In the genomic region with DNA sequence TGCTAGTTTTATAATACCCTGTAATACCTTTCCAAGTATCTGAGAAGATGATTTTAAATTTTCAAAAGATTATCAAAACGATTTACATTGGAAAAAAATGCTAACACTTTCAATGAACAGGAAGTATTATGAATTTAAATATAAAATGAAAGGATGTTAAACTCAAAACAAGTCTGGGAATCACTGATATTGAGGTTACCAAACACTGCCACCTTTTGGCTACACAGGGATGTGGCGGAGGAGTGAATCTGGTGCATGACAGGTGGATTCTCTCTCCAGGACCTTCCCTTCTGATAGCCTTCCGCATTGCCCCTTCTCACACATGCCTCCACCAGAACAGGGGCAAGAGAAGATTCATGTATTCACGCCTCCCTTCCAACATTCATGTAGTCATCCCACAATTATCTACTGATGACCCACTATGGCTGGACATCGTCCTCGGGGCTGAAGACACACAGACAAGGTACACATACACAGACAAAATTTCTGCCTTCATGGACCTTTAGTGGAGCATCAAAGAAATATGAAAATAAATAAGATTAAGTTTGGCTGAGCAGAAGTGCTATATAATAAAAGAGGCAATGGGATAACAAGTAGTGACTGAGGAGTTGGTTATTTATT, we compare ENCODE assay signal across 1 cellular context.
TF ChIP-seq lines count a peak whose summit lies in the region.

No MANE protein-coding gene starts in this region.

TF ChIP-seq in GM23338, 12 proteins besides CTCF, POLR2A, EP300 and RAD21 (continued from another document):
- no peak for TF ChIP-seq CREB1 (CRISPR knock-in tag; IDR thresholded peaks at IDR 0.05; ENCODE audit: low read depth)
- no peak for TF ChIP-seq STAT1 (IDR thresholded peaks at IDR 0.05; ENCODE audit: unreplicated experiment)
- TF ChIP-seq POLR2AphosphoS5 (IDR thresholded peaks at IDR 0.05; ENCODE audit: low read depth): no peak
- TF ChIP-seq JUNB (IDR thresholded peaks at IDR 0.05; ENCODE audit: unreplicated experiment): no peak
- no peak for TF ChIP-seq EZH2phosphoT487 (IDR thresholded peaks at IDR 0.05; ENCODE audit: unreplicated experiment)
- no peak for TF ChIP-seq ZNF114 (CRISPR knock-in tag; IDR thresholded peaks at IDR 0.05)
- TF ChIP-seq, protein P1, sequence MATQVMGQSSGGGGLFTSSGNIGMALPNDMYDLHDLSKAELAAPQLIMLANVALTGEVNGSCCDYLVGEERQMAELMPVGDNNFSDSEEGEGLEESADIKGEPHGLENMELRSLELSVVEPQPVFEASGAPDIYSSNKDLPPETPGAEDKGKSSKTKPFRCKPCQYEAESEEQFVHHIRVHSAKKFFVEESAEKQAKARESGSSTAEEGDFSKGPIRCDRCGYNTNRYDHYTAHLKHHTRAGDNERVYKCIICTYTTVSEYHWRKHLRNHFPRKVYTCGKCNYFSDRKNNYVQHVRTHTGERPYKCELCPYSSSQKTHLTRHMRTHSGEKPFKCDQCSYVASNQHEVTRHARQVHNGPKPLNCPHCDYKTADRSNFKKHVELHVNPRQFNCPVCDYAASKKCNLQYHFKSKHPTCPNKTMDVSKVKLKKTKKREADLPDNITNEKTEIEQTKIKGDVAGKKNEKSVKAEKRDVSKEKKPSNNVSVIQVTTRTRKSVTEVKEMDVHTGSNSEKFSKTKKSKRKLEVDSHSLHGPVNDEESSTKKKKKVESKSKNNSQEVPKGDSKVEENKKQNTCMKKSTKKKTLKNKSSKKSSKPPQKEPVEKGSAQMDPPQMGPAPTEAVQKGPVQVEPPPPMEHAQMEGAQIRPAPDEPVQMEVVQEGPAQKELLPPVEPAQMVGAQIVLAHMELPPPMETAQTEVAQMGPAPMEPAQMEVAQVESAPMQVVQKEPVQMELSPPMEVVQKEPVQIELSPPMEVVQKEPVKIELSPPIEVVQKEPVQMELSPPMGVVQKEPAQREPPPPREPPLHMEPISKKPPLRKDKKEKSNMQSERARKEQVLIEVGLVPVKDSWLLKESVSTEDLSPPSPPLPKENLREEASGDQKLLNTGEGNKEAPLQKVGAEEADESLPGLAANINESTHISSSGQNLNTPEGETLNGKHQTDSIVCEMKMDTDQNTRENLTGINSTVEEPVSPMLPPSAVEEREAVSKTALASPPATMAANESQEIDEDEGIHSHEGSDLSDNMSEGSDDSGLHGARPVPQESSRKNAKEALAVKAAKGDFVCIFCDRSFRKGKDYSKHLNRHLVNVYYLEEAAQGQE (IDR thresholded peaks at IDR 0.05; ENCODE audit: unreplicated experiment): no peak
- TF ChIP-seq EZH2 (IDR thresholded peaks at IDR 0.05; ENCODE audit: low read depth, unreplicated experiment): no peak
- TF ChIP-seq NANOG (IDR thresholded peaks at IDR 0.05; ENCODE audit: borderline replicate concordance): no peak
- TF ChIP-seq, protein P2, sequence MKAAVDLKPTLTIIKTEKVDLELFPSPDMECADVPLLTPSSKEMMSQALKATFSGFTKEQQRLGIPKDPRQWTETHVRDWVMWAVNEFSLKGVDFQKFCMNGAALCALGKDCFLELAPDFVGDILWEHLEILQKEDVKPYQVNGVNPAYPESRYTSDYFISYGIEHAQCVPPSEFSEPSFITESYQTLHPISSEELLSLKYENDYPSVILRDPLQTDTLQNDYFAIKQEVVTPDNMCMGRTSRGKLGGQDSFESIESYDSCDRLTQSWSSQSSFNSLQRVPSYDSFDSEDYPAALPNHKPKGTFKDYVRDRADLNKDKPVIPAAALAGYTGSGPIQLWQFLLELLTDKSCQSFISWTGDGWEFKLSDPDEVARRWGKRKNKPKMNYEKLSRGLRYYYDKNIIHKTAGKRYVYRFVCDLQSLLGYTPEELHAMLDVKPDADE (IDR thresholded peaks at IDR 0.05): no peak
